ENCODE assay signal across 8 cellular contexts in the genomic region with DNA sequence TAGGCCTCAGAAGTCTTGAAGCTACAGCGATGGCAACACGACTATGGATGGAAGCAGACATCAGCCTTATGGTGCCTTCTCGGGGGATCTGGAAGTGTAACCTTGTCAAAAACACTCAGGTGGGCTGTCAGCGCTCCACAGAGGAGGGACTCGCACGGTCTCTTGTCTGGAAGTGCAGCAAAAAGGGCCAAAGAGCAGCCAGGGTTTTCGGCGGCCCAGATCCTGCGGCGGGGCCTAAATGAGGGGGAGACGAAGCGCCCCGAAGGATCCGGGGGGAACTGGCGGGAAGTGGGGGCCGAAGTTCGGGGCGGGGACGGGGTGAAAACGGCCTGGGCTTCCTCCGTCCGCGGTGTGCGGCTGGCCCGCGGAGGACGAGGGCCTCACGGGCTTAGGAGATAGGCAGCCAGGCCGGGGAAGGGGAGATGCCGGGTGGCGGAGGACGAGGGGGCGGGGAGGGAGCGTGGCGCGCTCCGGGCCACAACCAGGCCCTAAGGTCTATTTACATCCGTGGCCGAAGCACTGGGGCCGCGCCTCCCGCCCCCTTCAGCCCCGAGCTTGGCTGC. TPM values are rescaled to one million over a fixed set of nuclear protein-coding genes. Genes with fewer than 3 reads are reported as not detected.
DNase-seq lines count a peak whose midpoint lies in the region; ATAC-seq and TF ChIP-seq lines count a peak whose summit lies in the region.

No MANE protein-coding gene starts in this region.

- H3K36me3 Mint-ChIP-seq in activated CD4-positive, alpha-beta T cell treated with anti-CD3 and anti-CD28 coated beads for 36 hours (ENCODE audit: low read depth) = peaks cover 40% of the 10 kb centered on the region

- H3K4me1 Mint-ChIP-seq in activated CD4-positive, alpha-beta T cell treated with anti-CD3 and anti-CD28 coated beads for 36 hours = peaks cover 59% of the 10 kb centered on the region

- H3K27me3 Mint-ChIP-seq in activated CD4-positive, alpha-beta T cell treated with anti-CD3 and anti-CD28 coated beads for 36 hours = no peaks in the 10 kb centered on the region

- CTCF ChIA-PET in activated CD4-positive, alpha-beta T cell treated with anti-CD3 and anti-CD28 coated beads for 36 hours (lab: Charles Lee) = interaction anchor here (0.7 to 5.3 kb wide), 4 partner anchors 10 to 259 kb away, joined by 3 to 39 read pairs (median 18); no protein-coding TSS in a partner anchor

- H3K4me2 ChIP-seq in fibroblast of lung (ENCODE audit: extremely low read depth, insufficient read depth, low read length) = peak overlapping the region; percentile 98

- peak overlapping the region; percentile 94 for H3K4me3 Mint-ChIP-seq in activated CD4-positive, alpha-beta T cell treated with anti-CD3 and anti-CD28 coated beads for 36 hours

- no peak overlapping the region for H2AFZ ChIP-seq in fibroblast of lung (ENCODE audit: low read length)

- peak overlapping the region; percentile 88 for H3K27ac Mint-ChIP-seq in activated CD4-positive, alpha-beta T cell treated with anti-CD3 and anti-CD28 coated beads for 36 hours

- H3K27ac ChIP-seq in SJCRH30 = peak overlapping the region; percentile 64
- H3K27ac ChIP-seq in fibroblast of lung (ENCODE audit: insufficient read depth, low read length) = peak overlapping the region; percentile 73

- peaks cover 60% of the 10 kb centered on the region for H3K79me2 ChIP-seq in fibroblast of lung (ENCODE audit: control insufficient read depth, insufficient read depth, low read length)

- no peaks in the 10 kb centered on the region for H3K9me3 Mint-ChIP-seq in activated CD4-positive, alpha-beta T cell treated with anti-CD3 and anti-CD28 coated beads for 36 hours (ENCODE audit: low read depth)

- intact Hi-C loops in activated CD4-positive, alpha-beta T cell treated with anti-CD3 and anti-CD28 coated beads for 36 hours (cut with DNase I, micrococcal nuclease) = loop anchor here in 1 of 2 experiments (5.0 kb wide), 4 partner anchors 295 to 1575 kb away; a partner anchor contains a TSS

- H3K9ac ChIP-seq in fibroblast of lung (ENCODE audit: insufficient read depth, low read length) = peak overlapping the region; percentile 94

- H3K4me1 ChIP-seq in SJCRH30 (peaks cover 14% of the 10 kb centered on the region), fibroblast of lung (ENCODE audit: control insufficient read depth, extremely low read depth, insufficient read depth, low read length) (peaks cover 24% of the 10 kb centered on the region)

- H3K36me3 ChIP-seq in SJCRH30 (no peaks in the 10 kb centered on the region; the same call in 1 of the 2 replicates), fibroblast of lung (ENCODE audit: control insufficient read depth, insufficient read depth, low read length) (peaks cover 7% of the 10 kb centered on the region)

- H3K27me3 ChIP-seq in SJCRH30 (no peaks in the 10 kb centered on the region), fibroblast of lung (ENCODE audit: control insufficient read depth, insufficient read depth, low read length) (no peaks in the 10 kb centered on the region)

- no peaks in the 10 kb centered on the region for H4K20me1 ChIP-seq in fibroblast of lung (ENCODE audit: control insufficient read depth, extremely low read depth, insufficient read depth, low read length)

- TF ChIP-seq CTCF in fibroblast of lung (conservative IDR thresholded peaks at IDR 0.05 in 1 of 2, IDR thresholded peaks at IDR 0.05 in 1 of 2; ENCODE audit: low read depth in 1 of 2, low read length in 2 of 2) (no peak), retinal pigment epithelial cell (conservative IDR thresholded peaks at IDR 0.05; ENCODE audit: low read depth, low read length) (no peak)

- DNase-seq in activated CD4-positive, alpha-beta T cell treated with anti-CD3 and anti-CD28 coated beads for 36 hours = peak; percentile 45
- DNase-seq in activated CD4-positive, alpha-beta T cell treated with anti-CD3 and anti-CD28 coated beads for 48 hours = no peak
- DNase-seq in SJCRH30 (no peak), fibroblast of lung (ENCODE audit: low read depth in 2 of 2) (no peak), retinal pigment epithelial cell (ENCODE audit: low read depth) (no peak), NCI-H1105 (lab: John Stamatoyannopoulos, UW) (no peak), NCI-H510A treated with DMSO at 0.1 percent for 48 hours (lab: John Stamatoyannopoulos, UW) (no peak)
- DNase-seq in activated CD4-positive, alpha-beta T cell treated with anti-CD3 and anti-CD28 coated beads for 4 hours = no peak

- POLR2A ChIA-PET in activated CD4-positive, alpha-beta T cell treated with anti-CD3 and anti-CD28 coated beads for 36 hours (lab: Charles Lee) = interaction anchor here (0.5 to 1.6 kb wide), 3 partner anchors 9 to 257 kb away, joined by 3 to 4 read pairs (median 3); a partner anchor contains a TSS

- H3K9me3 ChIP-seq in SJCRH30 (replicated peaks) (no peaks in the 10 kb centered on the region), fibroblast of lung (ENCODE audit: control insufficient read depth, insufficient read depth, low read depth, low read length) (no peaks in the 10 kb centered on the region)

- H3K4me3 ChIP-seq in SJCRH30 (peak overlapping the region; percentile 94), fibroblast of lung (replicated peaks in 1 of 4; ENCODE audit: control extremely low read depth in 1 of 4, insufficient read depth in 1 of 4, low read depth in 3 of 4, low read length in 4 of 4) (peak overlapping the region; percentile 90 to 92 (median 90)), retinal pigment epithelial cell (ENCODE audit: low read length) (peak overlapping the region; percentile 83)

- no peak for ATAC-seq in activated CD4-positive, alpha-beta T cell treated with anti-CD3 and anti-CD28 coated beads for 36 hours

RNA-seq across cellular contexts. Expression of a gene that starts 0.6 kb away (rescaled TPM):
- total RNA-seq in activated CD4-positive, alpha-beta T cell treated with anti-CD3 and anti-CD28 coated beads for 36 hours = 100 to 1,000 TPM in 1 of 2 experiments, 10 to 100 TPM in 1; 85.5 to 103 TPM
- 74.8 and 76.5 TPM in 2 replicates for total RNA-seq in SJCRH30 (2014; rRNA removed; shearing (Covaris generic))
- 32.1 and 39.8 TPM in 2 replicates for total RNA-seq in fibroblast of lung
- polyA plus RNA-seq in fibroblast of lung = 59.4 and 72.9 TPM in 2 replicates
- 64.1 and 75.1 TPM in 2 replicates for polyA plus RNA-seq in fibroblast of lung (2012)
- 72.2 and 78.5 TPM in 2 replicates for polyA minus RNA-seq in fibroblast of lung (ENCODE audit: low replicate concordance)
